Comparison of ENCODE assay signal across 27 cellular contexts in the genomic region with DNA sequence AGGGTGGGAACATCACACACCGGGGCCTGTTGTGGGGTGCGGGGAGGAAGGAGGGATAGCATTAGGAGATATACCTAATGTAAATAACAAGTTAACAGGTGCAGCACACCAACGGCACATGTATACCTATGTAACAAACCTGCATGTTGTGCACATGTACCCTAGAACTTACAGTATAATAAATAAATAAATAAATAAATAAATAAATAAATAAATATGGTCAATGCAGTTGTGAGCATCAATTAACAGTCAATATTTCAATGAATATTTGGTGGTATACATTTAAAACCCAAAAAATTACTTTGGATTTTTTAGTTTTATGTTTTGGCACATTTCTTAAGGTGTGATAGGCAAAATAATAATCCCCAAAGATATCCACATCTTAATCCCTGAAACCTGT.
"Had no signal": no experiment of that assay in that cellular context is flagged by ENCODE, and none has a peak within 500 bp of the region (broad histone marks: within the 10 kb centered on the region; RNA-seq: fewer than 3 reads in every experiment).

No MANE protein-coding gene starts in this region.

- H3K4me3 ChIP-seq: stomach, suprapubic skin, testis, thoracic aorta, thyroid gland, tibial artery, tibial nerve, transverse colon, upper lobe of left lung, upper lobe of right lung, uterus, vagina had no signal

- FAIRE-seq: urothelium cell line had no signal

- ATAC-seq: stimulated activated effector memory CD8-positive, alpha-beta T cell treated with anti-CD3 and anti-CD28 coated beads, Interleukin-12 subunit alpha, Interleukin-12 subunit beta, amount 100 ng/mL, for 72 hours; stimulated activated memory B cell treated with anti-CD40 and anti-IgM and Interleukin-4, amounts not matched to agents 10 μg/mL and 1 μg/mL and 100 μg/mL, for 72 hours; stimulated activated naive B cell treated with anti-CD40 and anti-IgM and Interleukin-4, amounts not matched to agents 10 μg/mL and 1 μg/mL and 100 μg/mL, for 72 hours; stimulated activated naive CD8-positive, alpha-beta T cell treated with anti-CD3 and anti-CD28 coated beads, Interleukin-15, amount 100 ng/mL, for 72 hours; stimulated activated naive CD8-positive, alpha-beta T cell treated with anti-CD3 and anti-CD28 coated beads, Interleukin-15, Interleukin-2, amounts not matched to agents 100 U/mL and 50 U/mL, for 24 hours; upper lobe of right lung had no signal

- H3K4me1 ChIP-seq: stomach, suprapubic skin, testis, transverse colon, upper lobe of right lung, uterus, vagina had no signal

- H3K9me3 ChIP-seq: stomach, suprapubic skin, testis, thoracic aorta, thyroid gland, tibial artery, tibial nerve, transverse colon, upper lobe of left lung, upper lobe of right lung, uterus, vagina had no signal

- H3K27me3 ChIP-seq: stomach, suprapubic skin, testis, thyroid gland, tibial artery, tibial nerve, transverse colon, upper lobe of left lung, upper lobe of right lung, uterus, vagina had no signal

- DNase-seq: stimulated activated CD4-positive, alpha-beta T cell treated with anti-CD3 and anti-CD28 coated beads, Interleukin-2, amount 100 ng/mL, for 48 hours; stimulated activated CD4-positive, alpha-beta T cell treated with anti-CD3 and anti-CD28 coated beads, Interleukin-4, amount 100 ng/mL, for 1 hour; stimulated activated CD4-positive, alpha-beta T cell treated with anti-CD3 and anti-CD28 coated beads, Interleukin-4, amount 100 ng/mL, for 24 hours; stimulated activated CD4-positive, alpha-beta T cell treated with anti-CD3 and anti-CD28 coated beads, Interleukin-4, amount 100 ng/mL, for 4 hours; stimulated activated CD8-positive, alpha-beta memory T cell treated with anti-CD3 and anti-CD28 coated beads, Interleukin-4, amount 100 ng/mL, for 48 hours; stimulated activated naive B cell treated with anti-CD40 and anti-IgM and Interleukin-4, amounts not matched to agents 10 μg/mL and 1 μg/mL and 100 μg/mL, for 72 hours; stimulated activated naive CD4-positive, alpha-beta T cell; stimulated activated naive CD4-positive, alpha-beta T cell treated with Interleukin-2 at 50 U/mL for 16 hours; stimulated activated naive CD8-positive, alpha-beta T cell treated with anti-CD3 and anti-CD28 coated beads, Interleukin-15, amount 100 ng/mL, for 72 hours; stimulated activated naive CD8-positive, alpha-beta T cell treated with anti-CD3 and anti-CD28 coated beads, Interleukin-15, Interleukin-2, amounts not matched to agents 100 U/mL and 50 U/mL, for 24 hours; stomach; substantia nigra; testis; thyroid gland; tibial artery; transverse colon; trophoblast cell; upper lobe of left lung; upper lobe of right lung; uterus had no signal

- H3K36me3 ChIP-seq: stomach, suprapubic skin, thoracic aorta, thyroid gland, tibial artery, tibial nerve, transverse colon, upper lobe of left lung, upper lobe of right lung, uterus, vagina had no signal

- H3K27ac ChIP-seq: stomach, suprapubic skin, testis, thoracic aorta, thyroid gland, tibial artery, tibial nerve, transverse colon, upper lobe of left lung, upper lobe of right lung, uterus, vagina had no signal
